ENCODE assay signal across 8 cellular contexts in the genomic region with DNA sequence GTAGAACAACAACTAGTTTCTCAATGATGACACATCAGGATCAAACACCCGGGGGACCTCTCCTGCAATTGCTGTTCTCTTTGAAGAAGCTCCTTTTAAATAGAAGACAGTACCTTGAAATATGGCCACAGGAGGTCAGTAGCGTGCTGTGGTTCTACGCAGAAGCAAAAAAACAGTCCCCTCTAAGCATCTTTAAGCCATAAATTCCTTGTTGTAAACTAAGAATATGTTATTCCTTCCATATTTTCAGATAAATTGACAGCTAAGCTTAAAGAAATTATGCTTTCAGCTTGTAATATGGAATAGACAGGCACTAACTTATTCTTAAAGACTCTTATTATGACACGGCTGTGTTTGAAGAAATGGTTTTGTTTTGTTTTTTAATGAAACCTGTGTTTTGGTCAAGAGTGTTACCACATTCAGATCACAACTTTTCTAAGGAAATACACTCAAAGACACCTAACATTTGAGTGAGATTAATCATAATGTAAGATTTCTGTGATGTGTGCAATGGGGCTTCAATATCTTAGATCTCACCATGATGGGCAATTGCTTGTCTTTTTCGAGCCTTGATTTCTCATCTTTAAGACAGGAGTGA. TPM values are rescaled to one million over a fixed set of nuclear protein-coding genes. Genes with fewer than 3 reads are reported as not detected.
DNase-seq lines count a peak whose midpoint lies in the region; ATAC-seq and TF ChIP-seq lines count a peak whose summit lies in the region.

No MANE protein-coding gene starts in this region.

- CTCF ChIA-PET in activated CD4-positive, alpha-beta memory T cell treated with anti-CD3 and anti-CD28 coated beads, Interleukin-2, amount 10 ng/mL, durations not matched to agents 7 days and 5 days (lab: Charles Lee) = interaction anchor here (0.6 to 2.7 kb wide), 26 partner anchors 9 to 547 kb away, joined by 3 to 45 read pairs (median 4); a partner anchor contains a TSS

- no peaks in the 10 kb centered on the region for H3K27me3 Mint-ChIP-seq in activated CD4-positive, alpha-beta memory T cell treated with anti-CD3 and anti-CD28 coated beads, Interleukin-2, amount 10 ng/mL, durations not matched to agents 7 days and 5 days
- peaks cover 1% of the 10 kb centered on the region for H3K27me3 Mint-ChIP-seq in endothelial cell (ENCODE audit: unreplicated experiment)

- POLR2A ChIA-PET in activated CD4-positive, alpha-beta memory T cell treated with anti-CD3 and anti-CD28 coated beads, Interleukin-2, amount 10 ng/mL, durations not matched to agents 7 days and 5 days (lab: Charles Lee) = interaction anchor here (1.5 to 1.7 kb wide), 2 partner anchors 71 to 123 kb away, joined by 5 to 9 read pairs; no protein-coding TSS in a partner anchor

- peaks cover 31% of the 10 kb centered on the region for H3K4me1 Mint-ChIP-seq in activated CD4-positive, alpha-beta memory T cell treated with anti-CD3 and anti-CD28 coated beads, Interleukin-2, amount 10 ng/mL, durations not matched to agents 7 days and 5 days
- peaks cover 2% of the 10 kb centered on the region for H3K4me1 Mint-ChIP-seq in endothelial cell (ENCODE audit: unreplicated experiment)

- H3K36me3 Mint-ChIP-seq in activated CD4-positive, alpha-beta memory T cell treated with anti-CD3 and anti-CD28 coated beads, Interleukin-2, amount 10 ng/mL, durations not matched to agents 7 days and 5 days (ENCODE audit: low read depth) = no peaks in the 10 kb centered on the region
- no peaks in the 10 kb centered on the region for H3K36me3 Mint-ChIP-seq in endothelial cell (ENCODE audit: low read depth, unreplicated experiment)

- ATAC-seq in HG03066 (IDR thresholded peaks at IDR 0.05; ENCODE audit: low read depth, unreplicated experiment) = peak; percentile 40
- ATAC-seq in GM21515 (IDR thresholded peaks at IDR 0.05; ENCODE audit: unreplicated experiment) = no peak

- no peaks in the 10 kb centered on the region for H3K9me3 Mint-ChIP-seq in activated CD4-positive, alpha-beta memory T cell treated with anti-CD3 and anti-CD28 coated beads, Interleukin-2, amount 10 ng/mL, durations not matched to agents 7 days and 5 days
- no peaks in the 10 kb centered on the region for H3K9me3 Mint-ChIP-seq in endothelial cell (ENCODE audit: unreplicated experiment)

- peak; percentile 55 for TF ChIP-seq CTCF in endothelial cell (IDR thresholded peaks at IDR 0.05; ENCODE audit: unreplicated experiment)

- H3K27ac Mint-ChIP-seq in activated CD4-positive, alpha-beta memory T cell treated with anti-CD3 and anti-CD28 coated beads, Interleukin-2, amount 10 ng/mL, durations not matched to agents 7 days and 5 days = no peak overlapping the region
- H3K27ac Mint-ChIP-seq in endothelial cell (ENCODE audit: unreplicated experiment) = no peak overlapping the region

- H3K4me3 Mint-ChIP-seq in activated CD4-positive, alpha-beta memory T cell treated with anti-CD3 and anti-CD28 coated beads, Interleukin-2, amount 10 ng/mL, durations not matched to agents 7 days and 5 days = no peak overlapping the region
- no peak overlapping the region for H3K4me3 Mint-ChIP-seq in endothelial cell (ENCODE audit: unreplicated experiment)

- peak; percentile 64 for DNase-seq in EH (ENCODE audit: low read depth)
- DNase-seq in NCI-H82 treated with DMSO at 0.1 percent for 48 hours (lab: John Stamatoyannopoulos, UW; ENCODE audit: unreplicated experiment) = peak; percentile 69
- DNase-seq in activated CD4-positive, alpha-beta memory T cell treated with anti-CD3 and anti-CD28 coated beads, Interleukin-2, amount 10 ng/mL, durations not matched to agents 7 days and 5 days = peak; percentile 66
- peak; percentile 55 for DNase-seq in endothelial cell (ENCODE audit: low spot score)
- peak; percentile 26 for DNase-seq in middle frontal gyrus (ENCODE audit: extremely low spot score, low spot score)
- peak; percentile 29 for DNase-seq in stimulated activated naive CD4-positive, alpha-beta T cell treated with Interleukin-2 at 50 U/mL for 16 hours (lab: John Stamatoyannopoulos, UW)

RNA-seq across cellular contexts. Expression of a gene that starts 49.7 kb away (rescaled TPM):
- not detected for total RNA-seq in activated CD4-positive, alpha-beta memory T cell treated with anti-CD3 and anti-CD28 coated beads, Interleukin-2, amount 10 ng/mL, durations not matched to agents 7 days and 5 days
- total RNA-seq in endothelial cell (ENCODE audit: unreplicated experiment) = 0.10 TPM
